25 cellular contexts compared by ENCODE assay signal in genomic region chr7:35773994-35774393, GRCh38.
"Had no signal": no experiment of that assay in that cellular context is flagged by ENCODE, and none has a peak within 500 bp of the region (broad histone marks: within the 10 kb centered on the region; RNA-seq: fewer than 3 reads in every experiment).

No MANE protein-coding gene starts in this region.

- DNase-seq: hypothalamus; immature natural killer cell; kidney; left ventricle myocardium inferior; mesendoderm; midbrain; mucosa of descending colon; naive thymus-derived CD4-positive, alpha-beta T cell; nucleus accumbens; pancreas; posterior cingulate gyrus; retina; right cardiac atrium; sigmoid colon; small intestine; spleen; stimulated activated CD4-positive, alpha-beta T cell treated with anti-CD3 and anti-CD28 coated beads, Interleukin-4, amount 100 ng/mL, for 24 hours; stimulated activated naive CD4-positive, alpha-beta T cell; uterus had no signal

- ATAC-seq: mucosa of descending colon; naive thymus-derived CD4-positive, alpha-beta T cell; natural killer cell treated with Interleukin-12 subunit alpha and Interleukin-12 subunit beta and Interleukin-15 and Interleukin-18, amount 100 ng/mL, for 72 hours; pancreas; right cardiac atrium; stimulated activated effector memory CD8-positive, alpha-beta T cell treated with anti-CD3 and anti-CD28 coated beads, Interleukin-12 subunit alpha, Interleukin-12 subunit beta, amount 100 ng/mL, for 72 hours had no signal

- H3K4me1 ChIP-seq: pancreas, prostate gland, sigmoid colon, spleen, tibial nerve, uterus had no signal

- H3K27ac ChIP-seq: left ventricle myocardium inferior, pancreas, prostate gland, sigmoid colon, spleen, tibial nerve, uterus had no signal

- H3K4me3 ChIP-seq: left ventricle myocardium inferior, lung, mucosa of descending colon, pancreas, prostate gland, sigmoid colon, spleen, tibial nerve, uterus had no signal

- H3K9me3 ChIP-seq: left ventricle myocardium inferior, mucosa of descending colon, pancreas, prostate gland, sigmoid colon, spleen, tibial nerve, uterus had no signal

- FAIRE-seq: islet of Langerhans, kidney, pancreas, small intestine had no signal
